ENCODE assay signal across 8 cellular contexts in genomic region chr5:139517683-139518564, GRCh38. TPM values are rescaled to one million over a fixed set of nuclear protein-coding genes. Genes with fewer than 3 reads are reported as not detected.
DNase-seq lines count a peak whose midpoint lies in the region; ATAC-seq and TF ChIP-seq lines count a peak whose summit lies in the region.

No MANE protein-coding gene starts in this region.

- H3K27ac ChIP-seq in RWPE1 = peak overlapping the region; percentile 70
- H3K27ac ChIP-seq in neuronal stem cell (replicated peaks; ENCODE audit: low read length) = peak overlapping the region; percentile 77
- peak overlapping the region; percentile 84 for H3K27ac ChIP-seq in substantia nigra (ENCODE audit: low read depth, low read length, poor library complexity, severe bottlenecking)

- peak overlapping the region; percentile 90 for H3K23ac ChIP-seq in neuronal stem cell (ENCODE audit: low read depth, low read length, poor library complexity)

- no peak overlapping the region for H2BK15ac ChIP-seq in neuronal stem cell (ENCODE audit: low read length)

- peak; percentile 84 for ATAC-seq in GM21619 (IDR thresholded peaks at IDR 0.05; ENCODE audit: unreplicated experiment)

- CTCF ChIA-PET in RWPE1 (lab: Yijun Ruan, JAX) = interaction anchor here (0.6 to 8.7 kb wide), 10 partner anchors 16 to 453 kb away, joined by 3 to 171 read pairs (median 4); partner anchors contain the start of gene DNAJC18

- peaks cover 3 to 7% of the 10 kb centered on the region in 2 donors for H3K4me1 ChIP-seq in neuronal stem cell (ENCODE audit: control insufficient read depth in 2 of 2, insufficient read depth in 1 of 2, low read depth in 1 of 2, low read length in 2 of 2)

- H2BK5ac ChIP-seq in neuronal stem cell (ENCODE audit: low read length) = no peak overlapping the region

- H3K79me1 ChIP-seq in neuronal stem cell (ENCODE audit: low read depth, low read length) = no peaks in the 10 kb centered on the region

- H3K9me3 ChIP-seq in neuronal stem cell (replicated peaks in 1 of 2; ENCODE audit: control insufficient read depth in 2 of 2, insufficient read depth in 1 of 2, low read depth in 1 of 2, low read length in 2 of 2) = no peaks in the 10 kb centered on the region

- peak overlapping the region; percentile 68 for H3K4me3 ChIP-seq in Jurkat, Clone E6-1 (ENCODE audit: low read length)
- H3K4me3 ChIP-seq in neuronal stem cell (ENCODE audit: low read length in 2 of 2) = peak overlapping the region; percentile 47 to 79

- H2AK5ac ChIP-seq in neuronal stem cell (ENCODE audit: low read depth, low read length) = no peak overlapping the region

- H3K27me3 ChIP-seq in neuronal stem cell (ENCODE audit: control insufficient read depth in 3 of 3, insufficient read depth in 3 of 3, low read depth in 1 of 3, low read length in 3 of 3) = no peaks in the 10 kb centered on the region

- no peak overlapping the region for H3K14ac ChIP-seq in neuronal stem cell (ENCODE audit: low read length)

- peak overlapping the region; percentile 75 for H3K9ac ChIP-seq in neuronal stem cell (ENCODE audit: low read depth, low read length, poor library complexity)

- no peak overlapping the region for H3K4ac ChIP-seq in neuronal stem cell (ENCODE audit: low read length)

- H3K18ac ChIP-seq in neuronal stem cell (ENCODE audit: low read length) = peak overlapping the region; percentile 95

- H3K4me2 ChIP-seq in neuronal stem cell (ENCODE audit: insufficient read depth, low read length, poor library complexity, severe bottlenecking) = peak overlapping the region; percentile 54

- no peak overlapping the region for H4K91ac ChIP-seq in neuronal stem cell (ENCODE audit: low read depth, low read length, poor library complexity)

- peak overlapping the region; percentile 85 for H2AFZ ChIP-seq in neuronal stem cell (ENCODE audit: low read length)

- no peaks in the 10 kb centered on the region for H3K36me3 ChIP-seq in neuronal stem cell (replicated peaks in 1 of 2; ENCODE audit: control insufficient read depth in 2 of 2, insufficient read depth in 2 of 2, low read length in 2 of 2)

- no peak overlapping the region for H2BK120ac ChIP-seq in neuronal stem cell (ENCODE audit: low read depth, low read length)

- H2BK12ac ChIP-seq in neuronal stem cell (ENCODE audit: low read length) = no peak overlapping the region

- DNase-seq in Daoy (ENCODE audit: low read depth) (peak; percentile 91), RWPE1 (ENCODE audit: low spot score) (peak; percentile 95), activated gamma-delta T cell (lab: John Stamatoyannopoulos, UW) (peak; percentile 76), foreskin melanocyte (peak; percentile 77), neuronal stem cell (ENCODE audit: low spot score) (peak; percentile 90), substantia nigra (lab: John Stamatoyannopoulos, UW) (peak; percentile 41 to 95 (median 86))
- DNase-seq in Jurkat, Clone E6-1 (ENCODE audit: low read depth, low spot score) = peak; percentile 73

- POLR2A ChIA-PET in RWPE1 (lab: Yijun Ruan, JAX; ENCODE audit: low non-redundant PET) = interaction anchor here (0.7 kb wide), 1 partner anchor 95 kb away, joined by 3 read pairs; no protein-coding TSS in a partner anchor

- no CpG with 5 or more reads among the region's 56 CpGs for WGBS in neuronal stem cell (ENCODE audit: extremely low coverage in 2 of 2, insufficient read length in 2 of 2, insufficient replicate concordance in 1 of 2), 2 donors

- peak; percentile 98 for TF ChIP-seq CTCF in RWPE1 (conservative IDR thresholded peaks at IDR 0.05; ENCODE audit: low read depth)

- H4K8ac ChIP-seq in neuronal stem cell (ENCODE audit: low read depth, low read length) = peak overlapping the region; percentile 3

RNA-seq across cellular contexts. Expression of gene STING1, which starts 35.4 kb away (rescaled TPM):
- total RNA-seq in Daoy (2014; rRNA removed; shearing (Covaris generic)) = 8.2 and 9.0 TPM in 2 replicates
- 45.1 TPM for polyA plus RNA-seq in Jurkat, Clone E6-1 (2012; ENCODE audit: insufficient read depth, insufficient read length)
- 0.22 TPM for polyA plus RNA-seq in neuronal stem cell (2013, experiment 1 of 2)
- 0.10 TPM for polyA plus RNA-seq in neuronal stem cell (2013, experiment 2 of 2)

RNA-seq across cellular contexts. Expression of gene UBE2D2, which starts 43.2 kb away (rescaled TPM):
- 99.5 and 140 TPM in 2 replicates for total RNA-seq in Daoy (2014; rRNA removed; shearing (Covaris generic))
- polyA plus RNA-seq in Jurkat, Clone E6-1 (2012; ENCODE audit: insufficient read depth, insufficient read length) = 186 TPM
- polyA plus RNA-seq in neuronal stem cell (2013, experiment 1 of 2) = 106 TPM
- polyA plus RNA-seq in neuronal stem cell (2013, experiment 2 of 2) = 101 TPM

RNA-seq across cellular contexts. Expression of gene SMIM33, which starts 47.1 kb away (rescaled TPM):
- not detected in 2 replicates for total RNA-seq in Daoy (2014; rRNA removed; shearing (Covaris generic))
- 0.44 TPM for polyA plus RNA-seq in Jurkat, Clone E6-1 (2012; ENCODE audit: insufficient read depth, insufficient read length)
- polyA plus RNA-seq in neuronal stem cell (2013, experiment 1 of 2) = not detected
- polyA plus RNA-seq in neuronal stem cell (2013, experiment 2 of 2) = not detected

RNA-seq across cellular contexts. Expression of gene ECSCR, which starts 55.4 kb away (rescaled TPM):
- 0.23 and 2.4 TPM in 2 replicates for total RNA-seq in Daoy (2014; rRNA removed; shearing (Covaris generic))
- 1.4 TPM for polyA plus RNA-seq in Jurkat, Clone E6-1 (2012; ENCODE audit: insufficient read depth, insufficient read length)
- polyA plus RNA-seq in neuronal stem cell (2013, experiment 1 of 2) = 0.32 TPM
- 0.21 TPM for polyA plus RNA-seq in neuronal stem cell (2013, experiment 2 of 2)

Comparison
In these comparisons a context has a peak if more than half of its experiments do, and no peak if none do; other contexts are left out.
1. Peak in every context shown above with its lines: DNase-seq, ATAC-seq, H3K4me3 ChIP-seq and H3K27ac ChIP-seq.